Comparison of ENCODE assay signal across 10 cellular contexts in the genomic region with DNA sequence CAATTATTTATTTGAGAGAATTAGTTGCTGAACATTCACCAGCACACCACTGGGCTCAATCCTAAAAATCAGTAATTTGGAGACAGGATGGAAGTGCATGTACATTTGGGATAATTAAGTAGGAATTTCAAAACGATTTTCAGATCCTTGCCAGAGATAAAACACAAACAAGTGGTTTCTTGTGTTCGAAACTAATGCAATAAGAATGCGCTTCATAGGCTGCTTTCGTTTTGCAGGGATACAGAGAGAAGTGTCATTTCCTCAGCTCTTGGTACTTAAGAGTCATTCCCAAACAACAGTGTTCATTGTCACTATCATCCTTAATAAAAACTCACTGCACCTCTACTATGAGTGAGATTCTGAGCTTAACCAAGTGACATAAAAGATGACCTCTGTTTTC. TPM values are rescaled to one million over a fixed set of nuclear protein-coding genes. Genes with fewer than 3 reads are reported as not detected.
DNase-seq lines count a peak whose midpoint lies in the region; ATAC-seq and TF ChIP-seq lines count a peak whose summit lies in the region.
"Had no signal": no experiment of that assay in that cellular context is flagged by ENCODE, and none has a peak within 500 bp of the region (broad histone marks: within the 10 kb centered on the region; RNA-seq: fewer than 3 reads in every experiment).

No MANE protein-coding gene starts in this region.

- H3K27me3 ChIP-seq in heart right ventricle: no peaks in the 10 kb centered on the region
- H3K27me3 ChIP-seq: neutrophil had no signal

- H3K9me3 Mint-ChIP-seq in central memory CD8-positive, alpha-beta T cell: no peaks in the 10 kb centered on the region
- H3K9me3 Mint-ChIP-seq: activated B cell treated with CpG ODN at 0.5 μM for 24 hours had no signal

- H3K36me3 ChIP-seq in mesodermal cell (ENCODE audit: control insufficient read depth, insufficient read depth, low read length) (no peaks in the 10 kb centered on the region), heart right ventricle (no peaks in the 10 kb centered on the region)
- H3K36me3 ChIP-seq: neutrophil had no signal

- H3K27me3 Mint-ChIP-seq in central memory CD8-positive, alpha-beta T cell: peaks cover 14% of the 10 kb centered on the region
- H3K27me3 Mint-ChIP-seq: activated B cell treated with CpG ODN at 0.5 μM for 24 hours had no signal

- no peak for ATAC-seq in central memory CD8-positive, alpha-beta T cell (replicated peaks; ENCODE audit: extremely low read depth, poor library complexity, severe bottlenecking)
- ATAC-seq in heart right ventricle (no peak), left ventricle myocardium superior (no peak)

- H3K4me1 Mint-ChIP-seq in central memory CD8-positive, alpha-beta T cell: peaks cover 5% of the 10 kb centered on the region
- H3K4me1 Mint-ChIP-seq: activated B cell treated with CpG ODN at 0.5 μM for 24 hours had no signal

- DNase-seq in AG10803 (ENCODE audit: low read depth): peak; percentile 87
- DNase-seq in MV-4-11 (lab: John Stamatoyannopoulos, UW): peak; percentile 31
- DNase-seq in central memory CD8-positive, alpha-beta T cell (ENCODE audit: low spot score in 2 of 2): no peak
- DNase-seq in activated naive CD4-positive, alpha-beta T cell (lab: John Stamatoyannopoulos, UW): no peak
- no peak for DNase-seq in heart right ventricle
- DNase-seq in left ventricle myocardium superior: no peak
- DNase-seq in AML-193 (lab: John Stamatoyannopoulos, UW): no peak
- DNase-seq: activated B cell treated with CpG ODN at 0.5 μM for 24 hours had no signal

- H3K36me3 Mint-ChIP-seq in central memory CD8-positive, alpha-beta T cell (ENCODE audit: insufficient read depth): no peaks in the 10 kb centered on the region

- peak overlapping the region; percentile 16; the same call in 1 of the 2 replicates for H3K4me3 ChIP-seq in AG10803 (ENCODE audit: low read length)
- no peak overlapping the region for H3K4me3 ChIP-seq in mesodermal cell (ENCODE audit: extremely low read depth, insufficient read depth, low read length, poor library complexity, severe bottlenecking)
- no peak overlapping the region for H3K4me3 ChIP-seq in heart right ventricle

- peak overlapping the region; percentile 12 for H3K4me3 Mint-ChIP-seq in central memory CD8-positive, alpha-beta T cell
- H3K4me3 Mint-ChIP-seq: activated B cell treated with CpG ODN at 0.5 μM for 24 hours had no signal

- H3K27ac ChIP-seq in mesodermal cell (ENCODE audit: low read depth, low read length, severe bottlenecking): peak overlapping the region; percentile 57
- H3K27ac ChIP-seq in heart right ventricle: no peak overlapping the region
- H3K27ac ChIP-seq: neutrophil had no signal

- TF ChIP-seq CTCF in AG10803 (conservative IDR thresholded peaks at IDR 0.05; ENCODE audit: low read length): no peak
- TF ChIP-seq CTCF in heart right ventricle (IDR thresholded peaks at IDR 0.05): no peak

- H3K4me1 ChIP-seq in mesodermal cell (ENCODE audit: control insufficient read depth, insufficient read depth, low read length, poor library complexity, severe bottlenecking) (peaks cover 33% of the 10 kb centered on the region), heart right ventricle (peaks cover 0 to 5% (median 0%) of the 10 kb centered on the region in 9 donors)

- H3K9me3 ChIP-seq in mesodermal cell (ENCODE audit: control insufficient read depth, low read length): no peaks in the 10 kb centered on the region
- no peaks in the 10 kb centered on the region for H3K9me3 ChIP-seq in heart right ventricle
- H3K9me3 ChIP-seq: neutrophil had no signal

- intact Hi-C loops in heart right ventricle (cut with DNase I): no loop called here
- intact Hi-C loops in left ventricle myocardium superior (cut with micrococcal nuclease): no loop called here

- WGBS in mesodermal cell (ENCODE audit: insufficient coverage in 2 of 2), 2 experiments: 70 to 87% methylated on average over 3 of the region's 4 CpGs
- 59 to 66% methylated on average over 4 of the region's 4 CpGs for WGBS in heart right ventricle, 2 donors

- H3K27ac Mint-ChIP-seq in central memory CD8-positive, alpha-beta T cell (ENCODE audit: low read depth): no peak overlapping the region
- H3K27ac Mint-ChIP-seq: activated B cell treated with CpG ODN at 0.5 μM for 24 hours had no signal

RNA-seq across cellular contexts. Expression of a gene that starts 20.6 kb away (rescaled TPM):
- 20.2 TPM for polyA plus RNA-seq in mesodermal cell (2013, experiment 1 of 2)
- 18.5 TPM for polyA plus RNA-seq in mesodermal cell (2013, experiment 2 of 2)
- total RNA-seq in heart right ventricle (10 to 100 TPM; 31.4 to 49.7 (median 42.5) TPM), left ventricle myocardium superior (33.1 TPM)
- 10 to 100 TPM in 1 of 2 donors, 1 to 10 TPM in 1; 7.1 to 13.4 TPM for polyA plus RNA-seq in heart right ventricle

Comparison
In these comparisons a context has a peak if more than half of its experiments do, and no peak if none do; other contexts are left out.
1. DNase-seq: peak in AG10803 (single experiment) and MV-4-11 (single experiment); none in central memory CD8-positive, alpha-beta T cell (0 of 2), activated naive CD4-positive, alpha-beta T cell (0 of 4), heart right ventricle (0 of 2), left ventricle myocardium superior (single experiment) and AML-193 (0 of 2).